12 cellular contexts compared by ENCODE assay signal in genomic region chr20:25288291-25289181, GRCh38. TPM values are rescaled to one million over a fixed set of nuclear protein-coding genes. Genes with fewer than 3 reads are reported as not detected.
DNase-seq lines count a peak whose midpoint lies in the region; ATAC-seq, FAIRE-seq and TF ChIP-seq lines count a peak whose summit lies in the region.
"Had no signal": no experiment of that assay in that cellular context is flagged by ENCODE, and none has a peak within 500 bp of the region (broad histone marks: within the 10 kb centered on the region; RNA-seq: fewer than 3 reads in every experiment).

No MANE protein-coding gene starts in this region.

- H3K9ac ChIP-seq in kidney (ENCODE audit: low read length in 2 of 2): no peak overlapping the region

- FAIRE-seq in kidney (lab: Jason Lieb, UNC): no peak
- FAIRE-seq: islet of Langerhans had no signal

- H3K36me3 ChIP-seq in kidney (ENCODE audit: control insufficient read depth in 1 of 2, insufficient read depth in 2 of 2, low read length in 2 of 2): peaks cover 15 to 25% of the 10 kb centered on the region in 2 donors

- no peaks in the 10 kb centered on the region for H3K4me1 ChIP-seq in kidney (ENCODE audit: control insufficient read depth in 1 of 2, insufficient read depth in 1 of 2, low read depth in 1 of 2, low read length in 2 of 2)

- ATAC-seq in GM18508 (IDR thresholded peaks at IDR 0.05; ENCODE audit: insufficient read depth, unreplicated experiment) (peak; percentile 98), GM21381 (IDR thresholded peaks at IDR 0.05; ENCODE audit: unreplicated experiment) (peak; percentile 97), HG03354 (IDR thresholded peaks at IDR 0.05; ENCODE audit: poor library complexity, severe bottlenecking, unreplicated experiment) (peak; percentile 95)

- no peak overlapping the region for H3K4me3 ChIP-seq in kidney (ENCODE audit: low read length in 2 of 2)

- DNase-seq in kidney: peak; percentile 66
- no peak for DNase-seq in islet precursor cell
- no peak for DNase-seq in NCI-H345 treated with DMSO at 0.1 percent for 48 hours (lab: John Stamatoyannopoulos, UW; ENCODE audit: unreplicated experiment)
- DNase-seq in Kasumi-1 (lab: John Stamatoyannopoulos, UW): no peak
- no peak for DNase-seq in anterior cingulate cortex (lab: John Stamatoyannopoulos, UW)
- DNase-seq: cerebellar nuclear complex; KG1; stimulated activated CD4-positive, alpha-beta T cell treated with anti-CD3 and anti-CD28 coated beads, Interleukin-15, amount 100 ng/mL, for 24 hours had no signal

- H3K9me3 ChIP-seq in kidney (ENCODE audit: control insufficient read depth in 1 of 2, low read length in 2 of 2): no peaks in the 10 kb centered on the region

- no peak overlapping the region for H3K27ac ChIP-seq in kidney (ENCODE audit: low read depth in 2 of 2, low read length in 2 of 2)

- TF ChIP-seq CTCF in kidney (IDR thresholded peaks at IDR 0.05; ENCODE audit: borderline replicate concordance, extremely low read depth, insufficient read depth): no peak

- intact Hi-C loops in kidney (cut with DNase I): no loop called here

RNA-seq across cellular contexts. Expression of gene PYGB, which starts 40.7 kb away (rescaled TPM):
- total RNA-seq in kidney: 176 TPM
- 50.9 TPM for polyA plus RNA-seq in kidney (ENCODE audit: insufficient read depth, low read depth, low replicate concordance)
